Comparison of ENCODE assay signal across 8 cellular contexts in the genomic region with DNA sequence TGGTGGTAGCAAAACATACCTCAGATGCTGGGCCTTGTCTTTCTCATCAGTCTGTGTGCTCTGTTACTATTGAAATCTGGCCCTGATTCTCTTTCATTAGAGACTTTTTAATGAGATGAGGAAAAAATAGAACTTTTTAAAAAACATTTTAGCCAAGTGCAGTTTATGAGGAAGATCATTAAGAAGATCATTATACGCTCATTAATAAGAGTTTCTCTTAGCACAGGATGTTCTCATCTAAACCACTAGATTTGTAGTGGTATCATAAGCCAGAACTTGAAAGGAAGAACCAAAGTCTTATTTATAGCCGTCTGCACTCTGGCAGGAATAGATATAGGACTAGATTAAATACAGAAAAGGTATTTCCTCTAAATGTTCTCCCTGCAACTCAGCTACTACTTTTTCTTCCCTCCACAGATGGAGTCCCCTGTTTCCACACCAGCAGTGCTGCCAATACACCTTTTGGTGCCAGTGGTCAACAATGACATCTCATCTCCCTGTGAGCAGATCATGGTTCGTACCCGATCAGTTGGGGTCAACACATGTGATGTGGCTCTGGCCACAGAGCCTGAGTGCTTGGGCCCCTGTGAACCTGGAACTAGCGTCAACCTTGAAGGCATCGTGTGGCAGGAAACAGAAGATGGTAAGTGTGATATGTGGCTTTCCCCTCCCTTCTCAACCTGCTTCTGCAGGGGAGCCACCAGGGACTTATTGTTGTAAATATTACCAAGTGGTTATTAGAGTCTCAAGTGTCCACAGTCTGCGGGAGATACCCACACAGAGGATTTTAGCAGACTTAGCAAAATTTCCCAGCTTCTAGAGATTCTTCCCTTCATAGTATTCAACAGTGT.
DNase-seq lines count a peak whose midpoint lies in the region; ATAC-seq and TF ChIP-seq lines count a peak whose summit lies in the region.

No MANE protein-coding gene starts in this region.

- no peaks in the 10 kb centered on the region for H3K36me3 Mint-ChIP-seq in glutamatergic neuron (ENCODE audit: unreplicated experiment)

- no peak overlapping the region for H3K4me3 Mint-ChIP-seq in glutamatergic neuron (ENCODE audit: unreplicated experiment)

- H3K27me3 Mint-ChIP-seq in glutamatergic neuron (ENCODE audit: unreplicated experiment) = peaks cover 4% of the 10 kb centered on the region

- H3K9me3 Mint-ChIP-seq in glutamatergic neuron (ENCODE audit: unreplicated experiment) = peaks cover 4% of the 10 kb centered on the region

- no peak for TF ChIP-seq POLR2A in erythroblast (IDR thresholded peaks at IDR 0.05; ENCODE audit: low read length)

- no peak overlapping the region for H3K27ac Mint-ChIP-seq in glutamatergic neuron (ENCODE audit: unreplicated experiment)

- DNase-seq in activated T-helper 1 cell treated with Interleukin-2 at 50 U/mL for 16 hours (ENCODE audit: low read depth) (peak; percentile 25), glutamatergic neuron (no peak), NCI-H2107 (lab: John Stamatoyannopoulos, UW) (no peak), HEK293T (ENCODE audit: extremely low spot score) (no peak), erythroblast (lab: John Stamatoyannopoulos, UW) (no peak)
- DNase-seq in stimulated activated CD4-positive, alpha-beta T cell treated with anti-CD3 and anti-CD28 coated beads, Interleukin-1b, Interleukin-23, amount 100 ng/mL, for 48 hours = peak; percentile 32

- ATAC-seq in GM19025 (IDR thresholded peaks at IDR 0.05; ENCODE audit: low read depth, unreplicated experiment) = peak; percentile 87
- peak; percentile 72 for ATAC-seq in HG03432 (IDR thresholded peaks at IDR 0.05; ENCODE audit: unreplicated experiment)

- TF ChIP-seq CTCF in glutamatergic neuron (IDR thresholded peaks at IDR 0.05; ENCODE audit: partially characterized antibody, unreplicated experiment) = no peak

- CTCF ChIA-PET in HEK293T (lab: Yijun Ruan, JAX) = no interaction called here

- peaks cover 20% of the 10 kb centered on the region for H3K4me1 Mint-ChIP-seq in glutamatergic neuron (ENCODE audit: low read depth, unreplicated experiment)

- POLR2A ChIA-PET in HEK293T (lab: Yijun Ruan, JAX) = no interaction called here

TF ChIP-seq in HEK293T, 16 proteins besides CTCF, POLR2A, EP300 and RAD21:
- TF ChIP-seq LEF1 (IDR thresholded peaks at IDR 0.05; ENCODE audit: borderline replicate concordance) (no peak), HDGF (IDR thresholded peaks at IDR 0.05; ENCODE audit: borderline replicate concordance) (no peak), SUZ12 (IDR thresholded peaks at IDR 0.05) (no peak), TARDBP (IDR thresholded peaks at IDR 0.05) (no peak), L3MBTL2 (conservative IDR thresholded peaks at IDR 0.05) (no peak), ELF4 (IDR thresholded peaks at IDR 0.05) (no peak), SP1 (IDR thresholded peaks at IDR 0.05) (no peak), CTBP1 (IDR thresholded peaks at IDR 0.05; ENCODE audit: borderline replicate concordance) (no peak), NFRKB (IDR thresholded peaks at IDR 0.05) (no peak), FOXK2 (IDR thresholded peaks at IDR 0.05) (no peak), FOXA1 (IDR thresholded peaks at IDR 0.05) (no peak), FOXM1 (IDR thresholded peaks at IDR 0.05; ENCODE audit: borderline replicate concordance) (no peak), ARNT (IDR thresholded peaks at IDR 0.05) (no peak), BHLHE40 (IDR thresholded peaks at IDR 0.05; ENCODE audit: borderline replicate concordance) (no peak), ZNF384 (IDR thresholded peaks at IDR 0.05) (no peak)
- TF ChIP-seq, protein P1, sequence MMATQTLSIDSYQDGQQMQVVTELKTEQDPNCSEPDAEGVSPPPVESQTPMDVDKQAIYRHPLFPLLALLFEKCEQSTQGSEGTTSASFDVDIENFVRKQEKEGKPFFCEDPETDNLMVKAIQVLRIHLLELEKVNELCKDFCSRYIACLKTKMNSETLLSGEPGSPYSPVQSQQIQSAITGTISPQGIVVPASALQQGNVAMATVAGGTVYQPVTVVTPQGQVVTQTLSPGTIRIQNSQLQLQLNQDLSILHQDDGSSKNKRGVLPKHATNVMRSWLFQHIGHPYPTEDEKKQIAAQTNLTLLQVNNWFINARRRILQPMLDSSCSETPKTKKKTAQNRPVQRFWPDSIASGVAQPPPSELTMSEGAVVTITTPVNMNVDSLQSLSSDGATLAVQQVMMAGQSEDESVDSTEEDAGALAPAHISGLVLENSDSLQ (IDR thresholded peaks at IDR 0.05) = no peak

Comparison
In these comparisons a context has a peak if more than half of its experiments do, and no peak if none do; other contexts are left out.
1. DNase-seq: peak in activated T-helper 1 cell treated with Interleukin-2 at 50 U/mL for 16 hours (single experiment) and stimulated activated CD4-positive, alpha-beta T cell treated with anti-CD3 and anti-CD28 coated beads, Interleukin-1b, Interleukin-23, amount 100 ng/mL, for 48 hours (single experiment); none in glutamatergic neuron (single experiment), NCI-H2107 (single experiment), HEK293T (single experiment) and erythroblast (0 of 2).